ENCODE assay signal across 28 cellular contexts in the genomic region with DNA sequence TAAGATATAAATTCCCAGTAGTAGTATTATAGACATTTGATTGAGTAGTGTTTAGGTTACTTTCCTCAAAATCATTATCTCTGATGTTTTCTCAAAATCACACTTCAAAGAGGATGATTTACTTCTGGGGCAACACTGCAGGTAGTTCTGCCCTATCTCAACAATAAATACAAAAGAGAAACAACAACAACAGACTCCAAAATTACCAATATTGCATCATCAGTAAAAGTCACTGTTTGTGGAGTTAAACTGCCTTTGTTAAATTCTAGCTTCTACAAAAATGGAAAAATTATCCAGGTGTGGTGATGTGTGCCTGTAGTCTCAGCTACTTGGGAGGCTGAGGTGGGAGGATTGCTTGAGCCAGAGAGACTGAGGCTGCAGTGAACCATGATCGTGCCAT.
"Had no signal": no experiment of that assay in that cellular context is flagged by ENCODE, and none has a peak within 500 bp of the region (broad histone marks: within the 10 kb centered on the region; RNA-seq: fewer than 3 reads in every experiment).

No MANE protein-coding gene starts in this region.

- H3K27ac Mint-ChIP-seq: dendritic cell treated with granulocyte-macrophage colony-stimulating factor and Interleukin-4, amounts not matched to agents 40 ng/mL and 50 ng/mL, for 4 days; effector memory CD8-positive, alpha-beta T cell; endodermal cell had no signal

- DNase-seq: colonic mucosa; cortex of kidney; dermis blood vessel endothelial cell; dorsolateral prefrontal cortex; effector CD4-positive, alpha-beta T cell; effector CD8-positive, alpha-beta T cell; effector memory CD4-positive, alpha-beta T cell; effector memory CD8-positive, alpha-beta T cell; endodermal cell; erythroblast; esophagus squamous epithelium; foreskin fibroblast; foreskin keratinocyte; foreskin melanocyte; gastrocnemius medialis; glutamatergic neuron; head of caudate nucleus; heart left ventricle; heart right ventricle had no signal

- H3K27me3 ChIP-seq: colonic mucosa, dorsolateral prefrontal cortex, esophagus muscularis mucosa, esophagus squamous epithelium, foreskin keratinocyte, gastrocnemius medialis, gastroesophageal sphincter, heart left ventricle, heart right ventricle had no signal

- H3K36me3 ChIP-seq: colonic mucosa, esophagus muscularis mucosa, esophagus squamous epithelium, gastrocnemius medialis, gastroesophageal sphincter, heart left ventricle, heart right ventricle had no signal

- H3K27ac ChIP-seq: colonic mucosa, coronary artery, dorsolateral prefrontal cortex, epithelial cell of prostate, esophagus muscularis mucosa, esophagus squamous epithelium, foreskin keratinocyte, gastrocnemius medialis, gastroesophageal sphincter, heart left ventricle, heart right ventricle had no signal

- H3K27me3 Mint-ChIP-seq: dendritic cell treated with granulocyte-macrophage colony-stimulating factor and Interleukin-4, amounts not matched to agents 40 ng/mL and 50 ng/mL, for 4 days; effector memory CD8-positive, alpha-beta T cell had no signal

- H3K4me3 Mint-ChIP-seq: dendritic cell treated with granulocyte-macrophage colony-stimulating factor and Interleukin-4, amounts not matched to agents 40 ng/mL and 50 ng/mL, for 4 days; effector memory CD8-positive, alpha-beta T cell; endodermal cell had no signal

- H3K9me3 Mint-ChIP-seq: endodermal cell had no signal

- H3K4me3 ChIP-seq: colonic mucosa, coronary artery, dorsolateral prefrontal cortex, esophagus muscularis mucosa, esophagus squamous epithelium, gastrocnemius medialis, gastroesophageal sphincter, heart left ventricle, heart right ventricle had no signal

- ATAC-seq: effector memory CD8-positive, alpha-beta T cell; esophagus mucosa; foreskin keratinocyte; gastrocnemius medialis; gastroesophageal sphincter; heart left ventricle; heart right ventricle had no signal

- FAIRE-seq: colon, endometrium, endothelial cell of umbilical vein had no signal

- H3K4me1 ChIP-seq: colonic mucosa, esophagus muscularis mucosa, esophagus squamous epithelium, foreskin keratinocyte, gastrocnemius medialis, gastroesophageal sphincter, heart left ventricle, heart right ventricle had no signal

- H3K9me3 ChIP-seq: colonic mucosa, esophagus muscularis mucosa, esophagus squamous epithelium, gastrocnemius medialis, gastroesophageal sphincter, heart left ventricle, heart right ventricle had no signal
